ENCODE assay signal across 1 cellular context in genomic region chr7:116356333-116356965, GRCh38.
TF ChIP-seq lines count a peak whose summit lies in the region.

No MANE protein-coding gene starts in this region.

TF ChIP-seq in HCT116, 20 proteins besides CTCF, POLR2A, EP300 and RAD21 (continued from another document):
- TF ChIP-seq REST (IDR thresholded peaks at IDR 0.05; ENCODE audit: low read depth) = no peak
- TF ChIP-seq FOSL1 (IDR thresholded peaks at IDR 0.05; ENCODE audit: low read depth) = peak; percentile 40; the same call in 1 of the 2 replicates
- no peak for TF ChIP-seq EZH2 (IDR thresholded peaks at IDR 0.05)
- no peak for TF ChIP-seq EGR1 (IDR thresholded peaks at IDR 0.05; ENCODE audit: low read depth)
- no peak for TF ChIP-seq CEBPB (IDR thresholded peaks at IDR 0.05; ENCODE audit: low read depth)
- peak; percentile 64 for TF ChIP-seq MAX (IDR thresholded peaks at IDR 0.05)
- TF ChIP-seq ZNF274 (IDR thresholded peaks at IDR 0.05; ENCODE audit: low read depth, low read length) = no peak
- TF ChIP-seq EZH2phosphoT487 (IDR thresholded peaks at IDR 0.05; ENCODE audit: borderline replicate concordance) = no peak
